22 cellular contexts compared by ENCODE assay signal in the genomic region with DNA sequence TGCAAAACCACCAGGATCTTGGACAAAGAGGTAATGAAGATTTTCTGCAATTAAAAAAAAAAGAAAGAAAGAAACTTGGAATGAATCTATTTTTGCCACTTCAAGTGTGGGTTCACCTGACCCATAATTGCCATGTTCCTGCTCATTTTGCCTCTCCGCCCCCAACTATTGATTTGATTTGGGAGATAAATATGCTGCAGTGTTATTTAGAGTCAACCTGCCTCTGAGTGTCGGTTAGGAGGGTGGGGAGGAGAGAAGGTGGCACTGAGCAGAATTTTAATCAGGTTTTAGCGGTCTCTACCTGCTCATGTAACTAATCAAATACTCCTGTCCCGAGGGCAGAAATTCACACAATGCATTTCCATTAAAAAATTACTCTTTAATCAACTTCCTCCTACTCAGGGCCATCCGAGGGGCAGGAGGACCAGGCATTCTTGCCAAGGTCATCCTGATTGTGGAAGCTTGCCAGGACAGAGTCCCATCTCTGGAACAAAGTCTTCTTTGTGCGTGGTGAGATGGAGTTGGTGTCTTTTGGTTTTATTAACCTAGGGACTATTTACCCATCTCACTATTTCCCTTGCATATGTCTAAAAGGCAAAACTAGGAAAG.
"Had no signal": no experiment of that assay in that cellular context is flagged by ENCODE, and none has a peak within 500 bp of the region (broad histone marks: within the 10 kb centered on the region; RNA-seq: fewer than 3 reads in every experiment).

No MANE protein-coding gene starts in this region.

- H3K27me3 ChIP-seq: cardiac muscle cell, ovary had no signal

- H3K4me1 ChIP-seq: esophagus squamous epithelium had no signal

- H3K9me3 Mint-ChIP-seq: activated naive CD8-positive, alpha-beta T cell treated with anti-CD3 and anti-CD28 coated beads for 36 hours; activated T-helper 17 cell treated with anti-CD3 and anti-CD28 coated beads, Interleukin-2, amount 50 U/mL, for 72 hours; dendritic cell treated with granulocyte-macrophage colony-stimulating factor and Interleukin-4, amounts not matched to agents 40 ng/mL and 50 ng/mL, for 4 days; effector memory CD8-positive, alpha-beta T cell; immature natural killer cell; memory B cell; naive thymus-derived CD4-positive, alpha-beta T cell had no signal

- H3K4me1 Mint-ChIP-seq: activated naive CD8-positive, alpha-beta T cell treated with anti-CD3 and anti-CD28 coated beads for 36 hours; activated T-helper 17 cell treated with anti-CD3 and anti-CD28 coated beads, Interleukin-2, amount 50 U/mL, for 72 hours; immature natural killer cell; memory B cell had no signal

- DNase-seq: activated CD4-positive, alpha-beta T cell treated with anti-CD3 and anti-CD28 coated beads, Interleukin-2, amount 50 U/mL, for 4 hours; activated naive CD4-positive, alpha-beta T cell; activated naive CD8-positive, alpha-beta T cell treated with anti-CD3 and anti-CD28 coated beads for 36 hours; activated T-cell treated with anti-CD3 and anti-CD28 coated beads, Interleukin-2, amount 50 U/mL, for 1 hour; amniotic stem cell; effector memory CD8-positive, alpha-beta T cell; esophagus squamous epithelium; immature natural killer cell; kidney glomerular epithelial cell; left ventricle myocardium superior; mucosa of descending colon; naive thymus-derived CD4-positive, alpha-beta T cell; ovary; stimulated activated CD4-positive, alpha-beta T cell treated with anti-CD3 and anti-CD28 coated beads, Interleukin-12 subunit alpha, Interleukin-12 subunit beta, amount 100 ng/mL, for 4 hours; stimulated activated CD4-positive, alpha-beta T cell treated with anti-CD3 and anti-CD28 coated beads, Interleukin-1b, Interleukin-23, amount 100 ng/mL, for 48 hours; stimulated activated CD8-positive, alpha-beta memory T cell treated with anti-CD3 and anti-CD28 coated beads, Interleukin-4, amount 100 ng/mL, for 48 hours; stimulated activated naive CD4-positive, alpha-beta T cell; trophoblast cell had no signal

- H3K27ac ChIP-seq: cardiac muscle cell, esophagus squamous epithelium, ovary had no signal

- H3K27me3 Mint-ChIP-seq: activated naive CD8-positive, alpha-beta T cell treated with anti-CD3 and anti-CD28 coated beads for 36 hours; dendritic cell treated with granulocyte-macrophage colony-stimulating factor and Interleukin-4, amounts not matched to agents 40 ng/mL and 50 ng/mL, for 4 days had no signal

- H3K36me3 ChIP-seq: cardiac muscle cell, esophagus squamous epithelium, ovary had no signal

- ATAC-seq: activated T-helper 17 cell treated with anti-CD3 and anti-CD28 coated beads, Interleukin-2, amount 50 U/mL, for 72 hours; effector memory CD8-positive, alpha-beta T cell; left ventricle myocardium superior; mucosa of descending colon; naive thymus-derived CD4-positive, alpha-beta T cell had no signal

- H3K4me3 ChIP-seq: cardiac muscle cell, esophagus squamous epithelium, mucosa of descending colon, ovary had no signal

- H3K36me3 Mint-ChIP-seq: activated naive CD8-positive, alpha-beta T cell treated with anti-CD3 and anti-CD28 coated beads for 36 hours; memory B cell; naive thymus-derived CD4-positive, alpha-beta T cell had no signal

- H3K4me3 Mint-ChIP-seq: activated naive CD8-positive, alpha-beta T cell treated with anti-CD3 and anti-CD28 coated beads for 36 hours; activated T-helper 17 cell treated with anti-CD3 and anti-CD28 coated beads, Interleukin-2, amount 50 U/mL, for 72 hours; dendritic cell treated with granulocyte-macrophage colony-stimulating factor and Interleukin-4, amounts not matched to agents 40 ng/mL and 50 ng/mL, for 4 days; effector memory CD8-positive, alpha-beta T cell; immature natural killer cell; memory B cell; naive thymus-derived CD4-positive, alpha-beta T cell had no signal

- H3K27ac Mint-ChIP-seq: activated naive CD8-positive, alpha-beta T cell treated with anti-CD3 and anti-CD28 coated beads for 36 hours; activated T-helper 17 cell treated with anti-CD3 and anti-CD28 coated beads, Interleukin-2, amount 50 U/mL, for 72 hours; dendritic cell treated with granulocyte-macrophage colony-stimulating factor and Interleukin-4, amounts not matched to agents 40 ng/mL and 50 ng/mL, for 4 days; effector memory CD8-positive, alpha-beta T cell; memory B cell had no signal

- H3K9me3 ChIP-seq: esophagus squamous epithelium, mucosa of descending colon, ovary had no signal
